In the genomic region with DNA sequence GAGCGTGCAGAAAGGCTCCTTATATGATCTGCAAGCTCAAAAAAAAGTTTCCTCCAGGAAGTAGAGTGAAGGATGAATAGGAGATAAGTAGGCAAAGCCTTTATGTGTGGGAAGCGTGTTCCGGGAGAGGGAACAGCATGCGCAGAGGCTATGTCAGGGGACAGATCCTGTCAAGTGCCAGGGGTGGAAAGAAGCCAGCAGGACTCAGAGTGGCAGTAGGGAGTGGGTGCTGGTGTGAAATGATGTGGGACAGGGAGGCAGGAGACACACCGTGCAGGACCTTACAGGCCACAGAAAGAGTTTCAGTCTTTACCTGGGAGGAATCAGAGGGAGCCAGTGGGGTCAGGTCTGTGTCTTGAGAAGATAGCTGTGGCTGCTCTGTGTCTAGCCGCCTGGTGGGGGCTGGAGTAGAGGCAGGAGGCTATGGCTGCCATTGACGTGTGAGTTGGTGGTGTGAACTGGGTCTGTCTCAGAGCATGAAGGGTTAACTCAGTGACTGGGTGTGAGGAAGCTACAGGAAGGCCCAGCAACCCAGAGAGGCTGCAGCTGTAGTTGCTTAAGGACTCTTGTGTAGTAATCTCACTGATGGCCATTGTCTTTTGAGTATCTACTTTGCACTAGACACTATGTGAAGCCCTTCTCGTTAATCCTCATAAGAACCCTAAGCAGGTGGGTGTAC, we compare ENCODE assay signal across 16 cellular contexts.
DNase-seq lines count a peak whose midpoint lies in the region; TF ChIP-seq lines count a peak whose summit lies in the region.
"Had no signal": no experiment of that assay in that cellular context is flagged by ENCODE, and none has a peak within 500 bp of the region (broad histone marks: within the 10 kb centered on the region; RNA-seq: fewer than 3 reads in every experiment).

No MANE protein-coding gene starts in this region.

- H3K23ac ChIP-seq in mesenchymal stem cell (ENCODE audit: low read length in 2 of 2): no peak overlapping the region

- H3K27me3 Mint-ChIP-seq in IgD-negative memory B cell (no peaks in the 10 kb centered on the region), progenitor cell of endocrine pancreas (peaks cover 13% of the 10 kb centered on the region)
- no peaks in the 10 kb centered on the region for H3K27me3 Mint-ChIP-seq in activated naive CD8-positive, alpha-beta T cell treated with anti-CD3 and anti-CD28 coated beads for 36 hours
- H3K27me3 Mint-ChIP-seq: effector memory CD8-positive, alpha-beta T cell; stimulated activated naive CD8-positive, alpha-beta T cell treated with anti-CD3 and anti-CD28 coated beads, Interleukin-15, amount 100 ng/mL, for 72 hours had no signal

- peaks cover 16% of the 10 kb centered on the region for H3K79me1 ChIP-seq in mesenchymal stem cell (replicated peaks; ENCODE audit: low read length, poor library complexity, severe bottlenecking)

- H3K27ac ChIP-seq in BLaER1 (peak overlapping the region; percentile 69), WERI-Rb-1 (peak overlapping the region; percentile 42), mesenchymal stem cell (ENCODE audit: low read length, poor library complexity, severe bottlenecking) (no peak overlapping the region), testis (no peak overlapping the region)
- H3K27ac ChIP-seq: foreskin keratinocyte, SJSA1 had no signal

- H3K4me2 ChIP-seq in BLaER1 (peak overlapping the region; percentile 77), mesenchymal stem cell (ENCODE audit: low read length, poor library complexity, severe bottlenecking) (no peak overlapping the region)

- TF ChIP-seq CTCF in WERI-Rb-1 (IDR thresholded peaks at IDR 0.05; ENCODE audit: low read depth, low read length) (no peak), progenitor cell of endocrine pancreas (IDR thresholded peaks at IDR 0.05; ENCODE audit: unreplicated experiment) (no peak), testis (IDR thresholded peaks at IDR 0.05) (no peak)

- H3K36me3 Mint-ChIP-seq in IgD-negative memory B cell (no peaks in the 10 kb centered on the region), progenitor cell of endocrine pancreas (ENCODE audit: insufficient read depth) (no peaks in the 10 kb centered on the region)
- no peaks in the 10 kb centered on the region for H3K36me3 Mint-ChIP-seq in activated naive CD8-positive, alpha-beta T cell treated with anti-CD3 and anti-CD28 coated beads for 36 hours

- peaks cover 66% of the 10 kb centered on the region for H3K4me1 ChIP-seq in BLaER1
- H3K4me1 ChIP-seq in mesenchymal stem cell (ENCODE audit: control insufficient read depth, insufficient read depth, low read depth, low read length): peaks cover 41% of the 10 kb centered on the region
- peaks cover 15% of the 10 kb centered on the region for H3K4me1 ChIP-seq in testis

- H4K91ac ChIP-seq in mesenchymal stem cell (ENCODE audit: low read length): peak overlapping the region; percentile 64

- no peaks in the 10 kb centered on the region for H3K36me3 ChIP-seq in BLaER1
- no peaks in the 10 kb centered on the region for H3K36me3 ChIP-seq in WERI-Rb-1
- no peaks in the 10 kb centered on the region for H3K36me3 ChIP-seq in mesenchymal stem cell (ENCODE audit: control insufficient read depth in 1 of 2, insufficient read depth in 2 of 2, low read depth in 1 of 2, low read length in 2 of 2)
- H3K36me3 ChIP-seq in testis (ENCODE audit: low read depth, missing control alignments): no peaks in the 10 kb centered on the region
- H3K36me3 ChIP-seq: SJSA1 had no signal

- intact Hi-C loops in testis (cut with DNase I; ENCODE audit: low total_unique reads): no loop called here

- peaks cover 97% of the 10 kb centered on the region for H4K20me1 ChIP-seq in BLaER1

- peak overlapping the region; percentile 69 to 82 for H2BK12ac ChIP-seq in mesenchymal stem cell (ENCODE audit: low read length in 2 of 2)

- H3K9me3 ChIP-seq in BLaER1 (no peaks in the 10 kb centered on the region), WERI-Rb-1 (ENCODE audit: severe bottlenecking) (no peaks in the 10 kb centered on the region), mesenchymal stem cell (ENCODE audit: control insufficient read depth, low read length) (no peaks in the 10 kb centered on the region), testis (no peaks in the 10 kb centered on the region)
- H3K9me3 ChIP-seq: SJSA1 had no signal

- H3K27me3 ChIP-seq in BLaER1 (no peaks in the 10 kb centered on the region), WERI-Rb-1 (ENCODE audit: insufficient read depth, low read depth, severe bottlenecking) (no peaks in the 10 kb centered on the region), mesenchymal stem cell (ENCODE audit: control insufficient read depth in 1 of 2, insufficient read depth in 1 of 2, low read length in 2 of 2) (no peaks in the 10 kb centered on the region), testis (no peaks in the 10 kb centered on the region)
- H3K27me3 ChIP-seq: foreskin keratinocyte, SJSA1 had no signal

- 91% methylated on average over 8 of the region's 8 CpGs for WGBS in mesenchymal stem cell
- 85 to 87% methylated on average over 8 of the region's 8 CpGs for WGBS in testis, 2 donors

- H3K4ac ChIP-seq in mesenchymal stem cell (ENCODE audit: low read depth in 1 of 2, low read length in 2 of 2): no peak overlapping the region

- no peak overlapping the region for H4K8ac ChIP-seq in mesenchymal stem cell (ENCODE audit: low read length)

- peak overlapping the region in 1 of 2 experiments; percentile 3 for H3K14ac ChIP-seq in mesenchymal stem cell (ENCODE audit: low read length in 2 of 2)

- H2AK5ac ChIP-seq in mesenchymal stem cell (ENCODE audit: low read length, severe bottlenecking): peak overlapping the region; percentile 87

- no peak overlapping the region for H3K4me3 ChIP-seq in BLaER1
- H3K4me3 ChIP-seq in WERI-Rb-1 (ENCODE audit: low read depth, low read length): no peak overlapping the region
- no peak overlapping the region for H3K4me3 ChIP-seq in mesenchymal stem cell (ENCODE audit: insufficient read depth in 1 of 2, low read depth in 1 of 2, low read length in 2 of 2)
- no peak overlapping the region for H3K4me3 ChIP-seq in testis
- H3K4me3 ChIP-seq: SJSA1 had no signal

- H3K4me3 Mint-ChIP-seq in IgD-negative memory B cell (peak overlapping the region in 1 of 4 donors; percentile 5), progenitor cell of endocrine pancreas (ENCODE audit: low read depth) (no peak overlapping the region)
- no peak overlapping the region for H3K4me3 Mint-ChIP-seq in activated naive CD8-positive, alpha-beta T cell treated with anti-CD3 and anti-CD28 coated beads for 36 hours
- H3K4me3 Mint-ChIP-seq: effector memory CD8-positive, alpha-beta T cell; stimulated activated naive CD8-positive, alpha-beta T cell treated with anti-CD3 and anti-CD28 coated beads, Interleukin-15, amount 100 ng/mL, for 72 hours had no signal

- H3K4me1 Mint-ChIP-seq in IgD-negative memory B cell (peaks cover 15 to 44% (median 31%) of the 10 kb centered on the region in 3 donors), progenitor cell of endocrine pancreas (ENCODE audit: low read depth) (peaks cover 2% of the 10 kb centered on the region)
- peaks cover 7% of the 10 kb centered on the region for H3K4me1 Mint-ChIP-seq in activated naive CD8-positive, alpha-beta T cell treated with anti-CD3 and anti-CD28 coated beads for 36 hours

- H2BK120ac ChIP-seq in mesenchymal stem cell (ENCODE audit: low read depth, low read length): no peak overlapping the region

- H3K9ac ChIP-seq in BLaER1 (no peak overlapping the region), mesenchymal stem cell (ENCODE audit: low read length) (no peak overlapping the region)

- no peak overlapping the region for H2AFZ ChIP-seq in mesenchymal stem cell (ENCODE audit: low read depth, low read length)

- H3K27ac Mint-ChIP-seq in IgD-negative memory B cell (peak overlapping the region in 2 of 3 donors; percentile 61 to 86), progenitor cell of endocrine pancreas (no peak overlapping the region)
- no peak overlapping the region for H3K27ac Mint-ChIP-seq in activated naive CD8-positive, alpha-beta T cell treated with anti-CD3 and anti-CD28 coated beads for 36 hours

- no peaks in the 10 kb centered on the region for H3K9me3 Mint-ChIP-seq in IgD-negative memory B cell
- no peaks in the 10 kb centered on the region for H3K9me3 Mint-ChIP-seq in progenitor cell of endocrine pancreas (ENCODE audit: low read depth)
- H3K9me3 Mint-ChIP-seq in activated naive CD8-positive, alpha-beta T cell treated with anti-CD3 and anti-CD28 coated beads for 36 hours: no peaks in the 10 kb centered on the region
- H3K9me3 Mint-ChIP-seq: effector memory CD8-positive, alpha-beta T cell; stimulated activated naive CD8-positive, alpha-beta T cell treated with anti-CD3 and anti-CD28 coated beads, Interleukin-15, amount 100 ng/mL, for 72 hours had no signal

- H3K18ac ChIP-seq in mesenchymal stem cell (ENCODE audit: low read depth in 1 of 2, low read length in 2 of 2): peak overlapping the region in 1 of 2 experiments; percentile 89

- DNase-seq in WERI-Rb-1 (peak; percentile 40), mesenchymal stem cell (no peak), Ammon's horn (ENCODE audit: low spot score) (no peak), progenitor cell of endocrine pancreas (ENCODE audit: low spot score, unreplicated experiment) (no peak), testis (no peak)
- no peak for DNase-seq in activated naive CD8-positive, alpha-beta T cell treated with anti-CD3 and anti-CD28 coated beads for 36 hours
- DNase-seq: activated naive CD4-positive, alpha-beta T cell; DMS153; effector memory CD8-positive, alpha-beta T cell; foreskin keratinocyte; NCI-H1930; occipital lobe; stimulated activated naive CD8-positive, alpha-beta T cell treated with anti-CD3 and anti-CD28 coated beads, Interleukin-15, amount 100 ng/mL, for 72 hours had no signal

- H2BK5ac ChIP-seq in mesenchymal stem cell (ENCODE audit: low read depth, low read length, poor library complexity, severe bottlenecking): no peak overlapping the region

- no peak overlapping the region for H2BK15ac ChIP-seq in mesenchymal stem cell (ENCODE audit: low read depth, poor library complexity, severe bottlenecking)

- TF ChIP-seq POLR2A in testis (IDR thresholded peaks at IDR 0.05): no peak

Comparison
In these comparisons a context has a peak if more than half of its experiments do, and no peak if none do; other contexts are left out.
1. H3K27ac ChIP-seq: peak in BLaER1 (single experiment) and WERI-Rb-1 (single experiment); none in mesenchymal stem cell (single experiment) and testis (0 of 2).
2. H3K27ac Mint-ChIP-seq: peak in IgD-negative memory B cell (2 of 3); none in progenitor cell of endocrine pancreas (single experiment) and activated naive CD8-positive, alpha-beta T cell treated with anti-CD3 and anti-CD28 coated beads for 36 hours (single experiment).